In genomic region chr12:16076553-16076952, GRCh38 we compare ENCODE assay signal across 8 cellular contexts.
DNase-seq lines count a peak whose midpoint lies in the region; ATAC-seq, FAIRE-seq and TF ChIP-seq lines count a peak whose summit lies in the region.

No MANE protein-coding gene starts in this region.

- H3K27me3 Mint-ChIP-seq in activated T-cell treated with anti-CD3 and anti-CD28 coated beads, Interleukin-2, amount 50 U/mL, for 24 hours = peaks cover 4% of the 10 kb centered on the region

- H3K9ac ChIP-seq in mammary epithelial cell (ENCODE audit: insufficient read depth, low read length) = no peak overlapping the region

- no peak overlapping the region for H3K27ac ChIP-seq in mammary epithelial cell (ENCODE audit: insufficient read depth, low read depth, low read length)
- H3K27ac ChIP-seq in pancreas = no peak overlapping the region
- no peak overlapping the region for H3K27ac ChIP-seq in psoas muscle

- H3K4me3 Mint-ChIP-seq in activated T-cell treated with anti-CD3 and anti-CD28 coated beads, Interleukin-2, amount 50 U/mL, for 24 hours = no peak overlapping the region

- H3K9me3 ChIP-seq in mammary epithelial cell (replicated peaks; ENCODE audit: insufficient read depth, low read length) (no peaks in the 10 kb centered on the region), pancreas (no peaks in the 10 kb centered on the region), psoas muscle (no peaks in the 10 kb centered on the region)

- no peak overlapping the region for H2AFZ ChIP-seq in mammary epithelial cell (ENCODE audit: low read depth, low read length)

- 39% methylated on average over 2 of the region's 2 CpGs for WGBS in mammary epithelial cell (ENCODE audit: low coverage, missing lambda C conversion rate)
- WGBS in pancreas, 2 donors = 30 to 31% methylated on average over 2 of the region's 2 CpGs
- WGBS in psoas muscle, 3 donors = 35 to 41% (median 37%) methylated on average over 2 of the region's 2 CpGs

- ATAC-seq in GM18861 (IDR thresholded peaks at IDR 0.05; ENCODE audit: unreplicated experiment) = peak; percentile 90
- ATAC-seq in HG03060 (IDR thresholded peaks at IDR 0.05; ENCODE audit: low read depth, unreplicated experiment) = peak; percentile 44
- ATAC-seq in pancreas = peak; percentile 74 to 90 (median 84)
- no peak for ATAC-seq in psoas muscle

- no peaks in the 10 kb centered on the region for H3K36me3 ChIP-seq in mammary epithelial cell (ENCODE audit: insufficient read depth, low read length)
- no peaks in the 10 kb centered on the region for H3K36me3 ChIP-seq in pancreas
- H3K36me3 ChIP-seq in psoas muscle (ENCODE audit: insufficient read depth in 1 of 2, low read depth in 1 of 2) = no peaks in the 10 kb centered on the region

- in situ Hi-C loops in mammary epithelial cell (cut with MboI; ENCODE audit: low sequenced_read_pairs in 2 of 2) = no loop called here

- intact Hi-C loops in mammary epithelial cell (cut with micrococcal nuclease) = loop anchor here (1.0 to 5.0 kb wide), 3 partner anchors 91 to 609 kb away; no protein-coding TSS in a partner anchor
- intact Hi-C loops in pancreas (cut with DNase I) = no loop called here
- intact Hi-C loops in psoas muscle (cut with DNase I) = no loop called here

- dilution Hi-C loops in mammary epithelial cell (cut with HindIII; ENCODE audit: low sequenced_read_pairs) = no loop called here

- H3K4me3 ChIP-seq in mammary epithelial cell (replicated peaks in 1 of 3; ENCODE audit: insufficient read depth in 1 of 3, low read depth in 2 of 3, low read length in 3 of 3) (no peak overlapping the region), pancreas (no peak overlapping the region), psoas muscle (no peak overlapping the region)

- no peak overlapping the region for H3K27ac Mint-ChIP-seq in activated T-cell treated with anti-CD3 and anti-CD28 coated beads, Interleukin-2, amount 50 U/mL, for 24 hours

- BruUV-seq in mammary epithelial cell (replicated peaks; lab: Mats Ljungman, UMichigan) = no TSS peak

- FAIRE-seq in pancreas (lab: Jason Lieb, UNC) = no peak

- DNase-seq in AML-193 (lab: John Stamatoyannopoulos, UW) = peak; percentile 66 to 69
- peak; percentile 74 for DNase-seq in NCI-H2107 treated with DMSO at 0.1 percent for 48 hours (lab: John Stamatoyannopoulos, UW; ENCODE audit: unreplicated experiment)
- peak; percentile 38 for DNase-seq in mammary epithelial cell
- DNase-seq in pancreas = peak in 1 of 6 donors; percentile 12
- DNase-seq in activated T-cell treated with anti-CD3 and anti-CD28 coated beads, Interleukin-2, amount 50 U/mL, for 24 hours = no peak
- no peak for DNase-seq in psoas muscle

- CTCF ChIA-PET in mammary epithelial cell (lab: Charles Lee; ENCODE audit: low non-redundant PET) = no interaction called here

- H3K4me1 ChIP-seq in mammary epithelial cell (ENCODE audit: insufficient read depth, low read length) (no peaks in the 10 kb centered on the region), pancreas (no peaks in the 10 kb centered on the region), psoas muscle (no peaks in the 10 kb centered on the region)

- no peaks in the 10 kb centered on the region for H3K9me3 Mint-ChIP-seq in activated T-cell treated with anti-CD3 and anti-CD28 coated beads, Interleukin-2, amount 50 U/mL, for 24 hours

- no peaks in the 10 kb centered on the region for H3K36me3 Mint-ChIP-seq in activated T-cell treated with anti-CD3 and anti-CD28 coated beads, Interleukin-2, amount 50 U/mL, for 24 hours (ENCODE audit: low read depth)

- no peaks in the 10 kb centered on the region for H4K20me1 ChIP-seq in mammary epithelial cell (ENCODE audit: insufficient read depth, low read length)

- H3K27me3 ChIP-seq in mammary epithelial cell (ENCODE audit: insufficient read depth, low read length) (no peaks in the 10 kb centered on the region), pancreas (no peaks in the 10 kb centered on the region), psoas muscle (ENCODE audit: insufficient read depth in 3 of 3, low read length in 2 of 3) (peaks cover 0 to 3% (median 0%) of the 10 kb centered on the region in 3 donors)

- TF ChIP-seq CTCF in mammary epithelial cell (conservative IDR thresholded peaks at IDR 0.05 in 1 of 2, IDR thresholded peaks at IDR 0.05 in 1 of 2; ENCODE audit: extremely low read depth in 1 of 2, insufficient read depth in 1 of 2, low read depth in 1 of 2, low read length in 2 of 2) (peak; percentile 47 to 82), pancreas (IDR thresholded peaks at IDR 0.05) (no peak), psoas muscle (IDR thresholded peaks at IDR 0.05) (no peak)

- H3K79me2 ChIP-seq in mammary epithelial cell (ENCODE audit: insufficient read depth, low read length) = no peaks in the 10 kb centered on the region

- no peaks in the 10 kb centered on the region for H3K4me1 Mint-ChIP-seq in activated T-cell treated with anti-CD3 and anti-CD28 coated beads, Interleukin-2, amount 50 U/mL, for 24 hours (ENCODE audit: low read depth)

- H3K4me2 ChIP-seq in mammary epithelial cell (ENCODE audit: insufficient read depth, low read depth, low read length) = no peak overlapping the region

Comparison
In these comparisons a context has a peak if more than half of its experiments do, and no peak if none do; other contexts are left out.
1. DNase-seq: peak in AML-193 (2 of 2), NCI-H2107 treated with DMSO at 0.1 percent for 48 hours (single experiment) and mammary epithelial cell (single experiment); none in activated T-cell treated with anti-CD3 and anti-CD28 coated beads, Interleukin-2, amount 50 U/mL, for 24 hours (single experiment) and psoas muscle (0 of 2).
2. ATAC-seq: peak in GM18861 (single experiment), HG03060 (single experiment) and pancreas (4 of 4); none in psoas muscle (0 of 4).
3. CTCF ChIP-seq: peak in mammary epithelial cell (2 of 2); none in pancreas (0 of 4) and psoas muscle (single experiment).